27 cellular contexts compared by ENCODE assay signal in the genomic region with DNA sequence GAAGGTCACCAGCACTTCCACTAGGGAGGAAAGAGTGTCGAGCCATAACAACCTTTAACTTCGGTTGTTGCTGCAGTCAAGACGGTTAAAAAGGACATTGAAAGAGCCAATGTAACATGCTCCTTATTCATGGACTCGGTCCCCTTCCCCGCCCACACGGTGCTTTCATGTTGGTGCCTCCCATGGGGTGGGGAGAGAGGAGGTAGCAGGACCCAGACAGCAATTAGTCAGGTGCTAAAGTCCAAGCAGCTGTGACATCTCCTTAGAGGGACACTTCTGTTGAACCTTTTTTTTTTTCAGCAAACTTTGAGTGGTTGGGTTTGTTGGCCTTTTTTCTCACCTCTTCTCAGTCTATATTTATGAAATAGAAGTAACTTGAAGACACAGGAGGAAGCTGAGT.
"Had no signal": no experiment of that assay in that cellular context is flagged by ENCODE, and none has a peak within 500 bp of the region (broad histone marks: within the 10 kb centered on the region; RNA-seq: fewer than 3 reads in every experiment).

No MANE protein-coding gene starts in this region.

- H3K27ac ChIP-seq: ascending aorta, cardiac muscle cell, colonic mucosa, SJCRH30, SK-N-MC had no signal

- H3K4me1 ChIP-seq: ascending aorta, colonic mucosa, SJCRH30 had no signal

- H3K36me3 ChIP-seq: ascending aorta, cardiac muscle cell, colonic mucosa, SJCRH30 had no signal

- DNase-seq: activated CD4-positive, alpha-beta memory T cell treated with anti-CD3 and anti-CD28 coated beads for 36 hours; activated CD4-positive, alpha-beta T cell treated with anti-CD3 and anti-CD28 coated beads, Interleukin-2, amount 50 U/mL, for 1 hour; activated CD8-positive, alpha-beta memory T cell treated with anti-CD3 and anti-CD28 coated beads, Interleukin-2, amount 50 U/mL, for 4 hours; activated gamma-delta T cell treated with Interleukin-2 at 50 U/mL for 16 hours; activated naive CD4-positive, alpha-beta T cell treated with anti-CD3 and anti-CD28 coated beads for 36 hours; activated T-cell treated with anti-CD3 and anti-CD28 coated beads for 4 hours; activated T-cell treated with anti-CD3 and anti-CD28 coated beads, Interleukin-2, amount 50 U/mL, for 4 hours; amniotic stem cell; colonic mucosa; NCI-H1092 treated with DMSO at 0.1 percent for 48 hours; NCI-H1417; NCI-H146; NCI-H187; NCI-H2081; NCI-H2171 treated with DMSO at 0.1 percent for 48 hours; NCI-H2227 treated with DMSO at 0.1 percent for 48 hours; NCI-H446; NCI-H510A treated with DMSO at 0.1 percent for 48 hours; NCI-H69; NCI-H82; SHP77; SJCRH30 had no signal

- ATAC-seq: activated naive CD4-positive, alpha-beta T cell treated with anti-CD3 and anti-CD28 coated beads, Interleukin-2, amount 50 U/mL, for 72 hours; activated T-cell treated with anti-CD3 and anti-CD28 coated beads, Interleukin-2, amount 50 U/mL, for 4 hours; Panc1 had no signal

- H3K9me3 ChIP-seq: SJCRH30 had no signal

- H3K27me3 ChIP-seq: ascending aorta, cardiac muscle cell, colonic mucosa, SJCRH30 had no signal

- H3K4me3 ChIP-seq: ascending aorta, cardiac muscle cell, colonic mucosa, SJCRH30, SK-N-MC had no signal
